1 cellular context compared by ENCODE assay signal in the genomic region with DNA sequence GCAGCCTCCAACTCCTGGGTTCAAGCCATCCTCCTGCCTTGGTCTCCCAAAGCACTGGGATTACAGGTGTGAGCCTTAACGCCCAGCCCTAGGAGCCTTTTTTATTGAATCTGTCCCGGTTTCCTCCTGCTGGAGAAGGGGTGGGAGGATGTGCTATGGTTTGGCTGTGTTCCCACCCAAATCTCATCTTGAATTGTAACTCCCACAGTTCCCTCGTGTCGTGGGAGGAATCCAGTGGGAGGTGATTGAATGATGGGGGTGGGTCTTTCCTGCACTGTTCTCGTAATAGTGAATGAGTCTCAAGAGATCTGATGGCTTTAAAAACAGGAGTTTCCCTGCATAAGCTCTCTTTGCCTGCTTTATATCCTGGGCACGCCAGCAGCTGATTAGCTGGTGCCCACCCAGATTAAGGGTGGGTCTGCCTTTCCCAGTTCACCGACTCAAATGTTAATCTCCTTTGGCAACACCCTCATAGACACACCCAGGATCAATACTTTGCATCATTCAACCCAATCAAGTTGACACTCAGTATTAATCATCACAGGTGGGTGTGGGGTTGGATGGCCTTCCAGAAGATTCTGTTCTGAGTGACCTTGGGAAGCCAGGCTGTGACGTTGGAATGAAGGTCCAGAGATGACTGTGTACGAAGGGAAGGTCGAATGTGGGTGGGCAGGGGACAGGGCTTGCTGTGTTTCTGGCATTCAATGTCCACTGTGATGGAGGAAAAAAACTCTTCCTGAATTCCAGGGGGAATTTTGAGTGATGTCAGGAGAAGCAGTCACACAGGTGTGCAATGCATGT.
TF ChIP-seq lines count a peak whose summit lies in the region.

No MANE protein-coding gene starts in this region.

TF ChIP-seq in K562, 482 proteins besides CTCF, POLR2A, EP300 and RAD21 (continued from another document):
- no peak for TF ChIP-seq CCNT2 (IDR thresholded peaks at IDR 0.05; ENCODE audit: borderline replicate concordance, extremely low read depth, insufficient read length, low read depth, low read length)
